In genomic region chr10:17174626-17175025, GRCh38 we compare ENCODE assay signal across 16 cellular contexts. TPM values are rescaled to one million over a fixed set of nuclear protein-coding genes. Genes with fewer than 3 reads are reported as not detected.
DNase-seq lines count a peak whose midpoint lies in the region; ATAC-seq lines count a peak whose summit lies in the region.
"Had no signal": no experiment of that assay in that cellular context is flagged by ENCODE, and none has a peak within 500 bp of the region (broad histone marks: within the 10 kb centered on the region; RNA-seq: fewer than 3 reads in every experiment).

No MANE protein-coding gene starts in this region.

- no peak for ATAC-seq in HG03280 (IDR thresholded peaks at IDR 0.05; ENCODE audit: unreplicated experiment)
- ATAC-seq: GM12878, HCT116, HepG2 had no signal

- peak overlapping the region; percentile 47; the same call in 1 of the 2 replicates for H3K27ac ChIP-seq in GM23248
- H3K27ac ChIP-seq: BLaER1 had no signal

- H3K4me1 ChIP-seq in GM23248 (ENCODE audit: insufficient read depth) (peaks cover 26% of the 10 kb centered on the region), adipocyte (ENCODE audit: control insufficient read depth, insufficient read depth, low read length) (peaks cover 32% of the 10 kb centered on the region)

- H3K4me2 ChIP-seq in GM23248 (ENCODE audit: unreplicated experiment) = peak overlapping the region; percentile 74

- no peaks in the 10 kb centered on the region for H4K20me1 ChIP-seq in GM23248 (ENCODE audit: insufficient read depth)
- H4K20me1 ChIP-seq: BLaER1 had no signal

- H3K9me2 ChIP-seq in GM23248 (ENCODE audit: insufficient read depth) = no peaks in the 10 kb centered on the region

- in situ Hi-C loops in GM23248 (cut with MboI) = no loop called here

- peak; percentile 10 for DNase-seq in GM23248
- DNase-seq in adipocyte (ENCODE audit: low read depth) = peak; percentile 12
- peak; percentile 42 for DNase-seq in kidney tubule cell (ENCODE audit: low spot score)
- no peak for DNase-seq in OCI-M1 (lab: John Stamatoyannopoulos, UW)
- DNase-seq in anterior cingulate cortex (lab: John Stamatoyannopoulos, UW) = no peak
- no peak for DNase-seq in DMS153 (lab: John Stamatoyannopoulos, UW)
- DNase-seq: MM.1S, NCI-H1105 treated with DMSO at 0.1 percent for 48 hours, NCI-H187, NCI-H446, SHP77 had no signal

- no peaks in the 10 kb centered on the region for H3K9me3 ChIP-seq in GM23248 (ENCODE audit: low read depth)
- no peaks in the 10 kb centered on the region for H3K9me3 ChIP-seq in adipocyte (ENCODE audit: control insufficient read depth, low read length)
- H3K9me3 ChIP-seq: BLaER1 had no signal

- H3K9ac ChIP-seq in GM23248 = peak overlapping the region; percentile 62; the same call in 1 of the 2 replicates
- no peak overlapping the region for H3K9ac ChIP-seq in adipocyte (ENCODE audit: low read length)
- H3K9ac ChIP-seq: BLaER1 had no signal

- H3K4me3 ChIP-seq in GM23248 (no peak overlapping the region), adipocyte (ENCODE audit: low read length) (peak overlapping the region; percentile 12)
- H3K4me3 ChIP-seq: BLaER1, GM12878 had no signal

- H3F3A ChIP-seq in GM23248 (ENCODE audit: insufficient read depth) = no peaks in the 10 kb centered on the region

- H3K36me3 ChIP-seq in GM23248 (ENCODE audit: low read depth) (no peaks in the 10 kb centered on the region), adipocyte (ENCODE audit: control insufficient read depth, insufficient read depth, low read length, severe bottlenecking) (no peaks in the 10 kb centered on the region)

- H2AFZ ChIP-seq in GM23248 = peak overlapping the region; percentile 82

- H3K27me3 ChIP-seq in GM23248 (replicated peaks; ENCODE audit: insufficient read depth) = no peaks in the 10 kb centered on the region
- no peaks in the 10 kb centered on the region for H3K27me3 ChIP-seq in adipocyte (replicated peaks; ENCODE audit: control insufficient read depth, insufficient read depth, low read length)
- H3K27me3 ChIP-seq: BLaER1 had no signal

- no peaks in the 10 kb centered on the region for H3K79me2 ChIP-seq in GM23248 (ENCODE audit: insufficient read depth)

RNA-seq across cellular contexts. Expression of gene TRDMT1, which starts 26.8 kb away (rescaled TPM):
- 4.4 and 13.0 TPM in 2 replicates for total RNA-seq in GM23248 (2014; rRNA removed; shearing (Covaris generic))
- 4.3 and 7.2 TPM in 2 replicates for polyA plus RNA-seq in GM23248 (2016; fragmentation: Nextera tagmentation; extraction: Ambion mirVana)

RNA-seq across cellular contexts. Expression of gene CUBN, which starts 45.0 kb away (rescaled TPM):
- total RNA-seq in GM23248 (2014; rRNA removed; shearing (Covaris generic)) = 0.65 and 2.8 TPM in 2 replicates
- polyA plus RNA-seq in GM23248 (2016; fragmentation: Nextera tagmentation; extraction: Ambion mirVana) = 0.23 and 0.41 TPM in 2 replicates

RNA-seq across cellular contexts. Expression of gene VIM, which starts 53.4 kb away (rescaled TPM):
- 10,031 and 10,466 TPM in 2 replicates for total RNA-seq in GM23248 (2014; rRNA removed; shearing (Covaris generic))
- polyA plus RNA-seq in GM23248 (2016; fragmentation: Nextera tagmentation; extraction: Ambion mirVana) = 3,784 and 3,823 TPM in 2 replicates
- total RNA-seq: HepG2 had no signal
- polyA plus RNA-seq: HepG2 had no signal

Comparison
In these comparisons a context has a peak if more than half of its experiments do, and no peak if none do; other contexts are left out.
1. DNase-seq: peak in GM23248 (single experiment), adipocyte (single experiment) and kidney tubule cell (single experiment); none in OCI-M1 (single experiment), anterior cingulate cortex (0 of 58) and DMS153 (single experiment).